In the genomic region with DNA sequence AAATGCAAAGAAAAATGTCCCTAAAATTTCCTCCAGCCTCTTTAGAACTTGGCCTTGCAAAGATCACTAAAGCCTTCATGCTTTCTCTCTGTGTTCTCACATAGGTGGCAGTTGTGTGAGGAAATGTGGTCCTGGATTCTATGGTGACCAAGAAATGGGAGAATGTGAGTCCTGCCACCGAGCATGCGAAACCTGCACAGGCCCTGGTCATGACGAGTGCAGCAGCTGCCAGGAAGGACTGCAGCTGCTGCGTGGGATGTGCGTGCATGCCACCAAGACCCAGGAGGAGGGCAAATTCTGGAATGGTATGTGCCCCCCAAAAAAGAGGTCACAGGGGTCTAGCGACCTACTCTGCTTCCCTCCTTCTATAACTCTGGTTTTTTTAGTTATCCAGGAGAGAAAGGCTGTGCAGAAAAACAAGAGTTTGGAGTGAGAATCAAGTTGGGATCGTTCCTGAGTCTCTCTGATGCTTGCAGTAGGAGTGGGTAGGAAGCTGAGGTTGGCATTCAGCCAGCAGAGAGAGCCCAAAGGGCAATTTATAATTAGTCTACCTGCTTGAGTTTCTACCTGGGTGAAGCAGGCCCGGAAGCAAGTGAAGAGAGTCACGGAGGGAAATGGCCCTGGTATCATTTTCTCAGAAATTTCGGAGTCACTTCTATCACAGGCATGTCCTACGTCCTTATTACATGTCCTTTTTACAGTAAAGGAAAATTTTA, we compare ENCODE assay signal across 22 cellular contexts.
DNase-seq lines count a peak whose midpoint lies in the region; ATAC-seq and TF ChIP-seq lines count a peak whose summit lies in the region.
"Had no signal": no experiment of that assay in that cellular context is flagged by ENCODE, and none has a peak within 500 bp of the region (broad histone marks: within the 10 kb centered on the region; RNA-seq: fewer than 3 reads in every experiment).

No MANE protein-coding gene starts in this region.

- no peaks in the 10 kb centered on the region for H3K79me1 ChIP-seq in neuronal stem cell (ENCODE audit: low read depth, low read length)

- H2BK120ac ChIP-seq in neuronal stem cell (ENCODE audit: low read depth, low read length): no peak overlapping the region

- no peak overlapping the region for H3K4me3 Mint-ChIP-seq in activated CD8-positive, alpha-beta T cell treated with anti-CD3 and anti-CD28 coated beads, Interleukin-2, amount 10 ng/mL, durations not matched to agents 7 days and 5 days
- H3K4me3 Mint-ChIP-seq: activated CD4-positive, alpha-beta T cell treated with anti-CD3 and anti-CD28 coated beads, Interleukin-2, amount 10 ng/mL, durations not matched to agents 24 days and 14 days; activated naive CD8-positive, alpha-beta T cell; dendritic cell treated with granulocyte-macrophage colony-stimulating factor and Interleukin-4, amounts not matched to agents 40 ng/mL and 50 ng/mL, for 4 days had no signal

- H2AFZ ChIP-seq in neuronal stem cell (ENCODE audit: low read length): no peak overlapping the region

- H2BK5ac ChIP-seq in neuronal stem cell (ENCODE audit: low read length): no peak overlapping the region

- no peaks in the 10 kb centered on the region for H3K36me3 Mint-ChIP-seq in activated CD8-positive, alpha-beta T cell treated with anti-CD3 and anti-CD28 coated beads, Interleukin-2, amount 10 ng/mL, durations not matched to agents 7 days and 5 days (ENCODE audit: low read depth)
- H3K36me3 Mint-ChIP-seq: activated naive CD8-positive, alpha-beta T cell had no signal

- no peak overlapping the region for H4K91ac ChIP-seq in neuronal stem cell (ENCODE audit: low read depth, low read length, poor library complexity)

- H3K4me3 ChIP-seq in left ventricle myocardium inferior (no peak overlapping the region), neuronal stem cell (ENCODE audit: low read length in 2 of 2) (no peak overlapping the region), tibial nerve (no peak overlapping the region)
- H3K4me3 ChIP-seq: MG63 had no signal

- H3K4ac ChIP-seq in neuronal stem cell (ENCODE audit: low read length): no peak overlapping the region

- CTCF ChIA-PET in activated CD8-positive, alpha-beta T cell treated with anti-CD3 and anti-CD28 coated beads, Interleukin-2, amount 10 ng/mL, durations not matched to agents 7 days and 5 days (lab: Charles Lee): no interaction called here

- no peak for TF ChIP-seq EP300 in tibial nerve (IDR thresholded peaks at IDR 0.05)

- no peak overlapping the region for H3K9ac ChIP-seq in neuronal stem cell (ENCODE audit: low read depth, low read length, poor library complexity)

- no CpG with 5 or more reads among the region's 11 CpGs for WGBS in neuronal stem cell (ENCODE audit: extremely low coverage in 2 of 2, insufficient read length in 2 of 2, insufficient replicate concordance in 1 of 2), 2 donors
- 82 to 92% methylated on average over 10 to 11 of the region's 11 CpGs for WGBS in tibial nerve, 2 donors

- no peak overlapping the region for H2BK15ac ChIP-seq in neuronal stem cell (ENCODE audit: low read length)

- H2BK12ac ChIP-seq in neuronal stem cell (ENCODE audit: low read length): no peak overlapping the region

- H3K9me3 Mint-ChIP-seq in activated CD8-positive, alpha-beta T cell treated with anti-CD3 and anti-CD28 coated beads, Interleukin-2, amount 10 ng/mL, durations not matched to agents 7 days and 5 days (ENCODE audit: insufficient read depth): no peaks in the 10 kb centered on the region
- H3K9me3 Mint-ChIP-seq: activated CD4-positive, alpha-beta T cell treated with anti-CD3 and anti-CD28 coated beads, Interleukin-2, amount 10 ng/mL, durations not matched to agents 24 days and 14 days; dendritic cell treated with granulocyte-macrophage colony-stimulating factor and Interleukin-4, amounts not matched to agents 40 ng/mL and 50 ng/mL, for 4 days had no signal

- peaks cover 24% of the 10 kb centered on the region for H3K27me3 ChIP-seq in left ventricle myocardium inferior (ENCODE audit: low read depth)
- peaks cover 0 to 6% (median 0%) of the 10 kb centered on the region in 3 experiments for H3K27me3 ChIP-seq in neuronal stem cell (ENCODE audit: control insufficient read depth in 3 of 3, insufficient read depth in 3 of 3, low read depth in 1 of 3, low read length in 3 of 3)
- no peaks in the 10 kb centered on the region for H3K27me3 ChIP-seq in tibial nerve
- H3K27me3 ChIP-seq: gastroesophageal sphincter, MG63 had no signal

- no peak overlapping the region for H3K27ac Mint-ChIP-seq in activated CD8-positive, alpha-beta T cell treated with anti-CD3 and anti-CD28 coated beads, Interleukin-2, amount 10 ng/mL, durations not matched to agents 7 days and 5 days
- H3K27ac Mint-ChIP-seq: activated CD4-positive, alpha-beta T cell treated with anti-CD3 and anti-CD28 coated beads, Interleukin-2, amount 10 ng/mL, durations not matched to agents 24 days and 14 days; activated naive CD8-positive, alpha-beta T cell had no signal

- ATAC-seq in Right ventricle myocardium superior (ENCODE audit: poor library complexity): no peak
- no peak for ATAC-seq in GM21619 (IDR thresholded peaks at IDR 0.05; ENCODE audit: unreplicated experiment)
- ATAC-seq in activated CD8-positive, alpha-beta T cell treated with anti-CD3 and anti-CD28 coated beads, Interleukin-2, amount 10 ng/mL, durations not matched to agents 7 days and 5 days: no peak

- no peaks in the 10 kb centered on the region for H3K36me3 ChIP-seq in left ventricle myocardium inferior
- no peaks in the 10 kb centered on the region for H3K36me3 ChIP-seq in neuronal stem cell (replicated peaks in 1 of 2; ENCODE audit: control insufficient read depth in 2 of 2, insufficient read depth in 2 of 2, low read length in 2 of 2)
- H3K36me3 ChIP-seq in tibial nerve: no peaks in the 10 kb centered on the region
- H3K36me3 ChIP-seq: gastroesophageal sphincter, MG63, WERI-Rb-1 had no signal

- H4K8ac ChIP-seq in neuronal stem cell (ENCODE audit: low read depth, low read length): peak overlapping the region; percentile 89

- no peak overlapping the region for H3K4me2 ChIP-seq in neuronal stem cell (ENCODE audit: insufficient read depth, low read length, poor library complexity, severe bottlenecking)

- H3K9me3 ChIP-seq in left ventricle myocardium inferior (replicated peaks): no peaks in the 10 kb centered on the region
- no peaks in the 10 kb centered on the region for H3K9me3 ChIP-seq in neuronal stem cell (replicated peaks in 1 of 2; ENCODE audit: control insufficient read depth in 2 of 2, insufficient read depth in 1 of 2, low read depth in 1 of 2, low read length in 2 of 2)
- no peaks in the 10 kb centered on the region for H3K9me3 ChIP-seq in tibial nerve
- H3K9me3 ChIP-seq: gastroesophageal sphincter, MG63 had no signal

- H3K27me3 Mint-ChIP-seq in activated CD8-positive, alpha-beta T cell treated with anti-CD3 and anti-CD28 coated beads, Interleukin-2, amount 10 ng/mL, durations not matched to agents 7 days and 5 days (ENCODE audit: low read depth): no peaks in the 10 kb centered on the region
- H3K27me3 Mint-ChIP-seq: activated naive CD8-positive, alpha-beta T cell had no signal

- peak overlapping the region; percentile 15 for H3K18ac ChIP-seq in neuronal stem cell (ENCODE audit: low read length)

- TF ChIP-seq POLR2A in tibial nerve (IDR thresholded peaks at IDR 0.05): no peak

- H3K14ac ChIP-seq in neuronal stem cell (ENCODE audit: low read length): no peak overlapping the region

- peaks cover 27% of the 10 kb centered on the region for H3K4me1 Mint-ChIP-seq in activated CD8-positive, alpha-beta T cell treated with anti-CD3 and anti-CD28 coated beads, Interleukin-2, amount 10 ng/mL, durations not matched to agents 7 days and 5 days (ENCODE audit: low read depth)

- H2AK5ac ChIP-seq in neuronal stem cell (ENCODE audit: low read depth, low read length): no peak overlapping the region

- POLR2A ChIA-PET in activated CD8-positive, alpha-beta T cell treated with anti-CD3 and anti-CD28 coated beads, Interleukin-2, amount 10 ng/mL, durations not matched to agents 7 days and 5 days (lab: Charles Lee): no interaction called here

- H3K23ac ChIP-seq in neuronal stem cell (ENCODE audit: low read depth, low read length, poor library complexity): no peak overlapping the region

- no peak for DNase-seq in left ventricle myocardium inferior
- DNase-seq in Right ventricle myocardium superior: no peak
- peak; percentile 34 for DNase-seq in SW480 (ENCODE audit: low spot score)
- no peak for DNase-seq in neuronal stem cell (ENCODE audit: low spot score)
- no peak for DNase-seq in tibial nerve (ENCODE audit: low spot score in 2 of 2)
- DNase-seq in activated CD8-positive, alpha-beta T cell treated with anti-CD3 and anti-CD28 coated beads, Interleukin-2, amount 10 ng/mL, durations not matched to agents 7 days and 5 days: no peak
- DNase-seq: ACHN; activated CD4-positive, alpha-beta T cell treated with anti-CD3 and anti-CD28 coated beads, Interleukin-2, amount 10 ng/mL, durations not matched to agents 24 days and 14 days; C1 segment of cervical spinal cord; central memory CD4-positive, alpha-beta T cell; hypothalamus; MG63; midbrain; NCI-H146; NCI-H2171; NCI-H526 treated with DMSO at 0.1 percent for 48 hours; posterior cingulate gyrus; WERI-Rb-1 had no signal

- H3K4me1 ChIP-seq in left ventricle myocardium inferior (peaks cover 7% of the 10 kb centered on the region), neuronal stem cell (ENCODE audit: control insufficient read depth in 2 of 2, insufficient read depth in 1 of 2, low read depth in 1 of 2, low read length in 2 of 2) (peaks cover 0 to 16% of the 10 kb centered on the region in 2 donors), tibial nerve (peaks cover 0 to 21% (median 0%) of the 10 kb centered on the region in 4 donors)

- intact Hi-C loops in left ventricle myocardium inferior (cut with micrococcal nuclease): no loop called here
- intact Hi-C loops in Right ventricle myocardium superior (cut with DNase I): no loop called here

- TF ChIP-seq CTCF in left ventricle myocardium inferior (IDR thresholded peaks at IDR 0.05; ENCODE audit: borderline replicate concordance) (no peak), tibial nerve (IDR thresholded peaks at IDR 0.05) (no peak)

- H3K27ac ChIP-seq in left ventricle myocardium inferior (replicated peaks) (peak overlapping the region; percentile 72), neuronal stem cell (replicated peaks; ENCODE audit: low read length) (no peak overlapping the region), tibial nerve (no peak overlapping the region)
- H3K27ac ChIP-seq: WERI-Rb-1 had no signal
